In the genomic region with DNA sequence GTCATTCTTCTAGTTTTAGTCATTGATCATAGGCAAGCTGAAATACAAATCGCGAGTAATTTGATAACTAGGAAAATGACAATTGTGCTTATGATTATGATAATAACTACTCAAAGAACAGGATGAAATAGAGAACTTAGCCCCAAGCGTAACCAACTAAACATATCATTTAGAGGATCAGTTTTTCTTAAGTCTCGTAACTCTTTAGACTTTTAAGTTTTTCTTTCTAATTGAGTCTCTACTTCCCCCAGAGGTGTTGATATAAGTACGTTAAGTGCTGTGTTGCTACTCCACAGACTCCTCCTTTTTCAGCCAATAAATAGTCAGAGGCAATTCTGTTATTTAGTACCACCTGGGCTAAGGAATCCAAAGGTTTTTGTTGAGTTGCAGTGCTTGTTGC, we compare ENCODE assay signal across 8 cellular contexts.
"Had no signal": no experiment of that assay in that cellular context is flagged by ENCODE, and none has a peak within 500 bp of the region (broad histone marks: within the 10 kb centered on the region; RNA-seq: fewer than 3 reads in every experiment).

No MANE protein-coding gene starts in this region.

- H3K27ac Mint-ChIP-seq: GM23338, H9, HFFc6 had no signal

- DNase-seq: GM23248, GOT3, H7, H9, HCEC 1CT, HFFc6 had no signal

- H3K4me3 Mint-ChIP-seq: GM23338, H9, HFFc6 had no signal

- H3K9me3 Mint-ChIP-seq: GM23338, H9, HFFc6 had no signal

- ATAC-seq: GM23338, HCT116 had no signal
